ENCODE assay signal across 8 cellular contexts in the genomic region with DNA sequence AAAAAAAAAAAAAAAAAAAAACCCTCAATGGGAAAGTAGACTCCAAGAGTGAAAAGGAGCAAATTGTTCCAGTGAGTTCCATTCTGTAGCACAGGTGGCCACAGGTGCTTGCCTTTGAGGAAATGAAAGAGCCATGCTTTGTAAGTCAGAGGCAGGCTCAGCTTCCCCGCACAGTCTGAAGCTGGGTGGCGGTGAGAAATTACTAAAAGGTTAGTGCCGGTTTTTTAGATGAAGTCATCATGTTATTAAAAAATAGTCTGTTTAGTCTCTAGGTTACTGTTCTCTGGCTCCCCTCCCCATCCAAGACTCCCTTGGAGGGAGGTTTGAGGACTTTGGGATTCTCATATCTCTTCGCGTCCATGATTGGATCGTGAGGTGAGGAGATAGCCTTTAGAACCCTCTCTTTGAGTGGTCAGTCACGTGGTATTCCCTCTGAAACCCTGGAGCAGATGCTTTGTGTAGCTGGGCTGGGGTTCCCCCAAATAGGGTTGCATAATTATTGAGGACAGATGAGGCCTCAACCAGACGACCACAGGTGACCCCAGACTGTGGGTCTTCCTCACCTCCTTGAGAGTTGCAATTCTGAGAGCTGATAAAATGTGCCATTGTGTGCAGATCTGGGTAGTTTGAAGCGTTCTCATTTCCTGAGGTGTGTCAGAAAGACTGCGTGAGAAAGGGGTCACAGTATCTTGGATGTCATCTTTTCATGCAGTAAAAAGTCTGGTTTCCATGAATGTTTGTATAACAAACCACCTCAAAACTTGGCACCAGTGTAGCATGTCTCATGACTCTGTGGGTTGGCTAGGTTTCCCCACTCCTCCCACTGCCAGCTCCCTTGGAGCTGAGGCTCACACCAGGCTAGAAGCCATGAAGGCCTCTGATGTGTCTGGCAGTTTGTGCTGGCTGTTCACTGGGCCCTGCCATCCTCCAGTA. TPM values are rescaled to one million over a fixed set of nuclear protein-coding genes. Genes with fewer than 3 reads are reported as not detected.
DNase-seq lines count a peak whose midpoint lies in the region; ATAC-seq and TF ChIP-seq lines count a peak whose summit lies in the region.

No MANE protein-coding gene starts in this region.

- in situ Hi-C loops in transverse colon (cut with MboI; ENCODE audit: low pct_ligation_motif_present in 1 of 4, low pct_unique_long_range_greater_than_20kb in 1 of 4, low sequenced_read_pairs in 3 of 4): no loop called here

- H3K27ac ChIP-seq in BLaER1 treated with 17β-estradiol and CSF1 and Interleukin-3, amounts not matched to agents 10 nM and 100 nM: peak overlapping the region; percentile 15 to 97 (median 84); a peak in 18 of 22 replicates
- H3K27ac ChIP-seq in transverse colon: peak overlapping the region; percentile 81 to 89 (median 88)

- H3K4me2 ChIP-seq in BLaER1 treated with 17β-estradiol and CSF1 and Interleukin-3, amounts not matched to agents 10 nM and 100 nM: peak overlapping the region in 6 of 11 experiments; percentile 17 to 97 (median 94); a peak in 12 of 22 replicates

- peaks cover 8 to 69% (median 32%) of the 10 kb centered on the region in 11 experiments; a peak in 19 of 22 replicates for H3K36me3 ChIP-seq in BLaER1 treated with 17β-estradiol and CSF1 and Interleukin-3, amounts not matched to agents 10 nM and 100 nM
- H3K36me3 ChIP-seq in transverse colon: no peaks in the 10 kb centered on the region

- TF ChIP-seq CTCF in transverse colon (IDR thresholded peaks at IDR 0.05): no peak

- H3K4me1 ChIP-seq in BLaER1 treated with 17β-estradiol and CSF1 and Interleukin-3, amounts not matched to agents 10 nM and 100 nM: peaks cover 26 to 100% (median 95%) of the 10 kb centered on the region in 10 experiments
- peaks cover 48 to 80% (median 73%) of the 10 kb centered on the region in 4 donors for H3K4me1 ChIP-seq in transverse colon

- WGBS in transverse colon (ENCODE audit: low coverage in 1 of 2), 2 donors: 17 to 58% methylated on average over 2 to 10 of the region's 10 CpGs

- ATAC-seq in GM19452 (IDR thresholded peaks at IDR 0.05; ENCODE audit: unreplicated experiment): peak; percentile 48
- ATAC-seq in HG03520 (IDR thresholded peaks at IDR 0.05; ENCODE audit: unreplicated experiment): peak; percentile 62
- peak; percentile 50 to 54 for ATAC-seq in activated CD4-positive, CD25-positive, alpha-beta regulatory T cell treated with anti-CD3 and anti-CD28 coated beads, Interleukin-2, amount 50 U/mL, for 24 hours

- intact Hi-C loops in transverse colon (cut with DNase I; ENCODE audit: low total_unique reads): no loop called here

- peak overlapping the region in 1 of 11 experiments; percentile 30; a peak in 4 of 22 replicates for H3K9ac ChIP-seq in BLaER1 treated with 17β-estradiol and CSF1 and Interleukin-3, amounts not matched to agents 10 nM and 100 nM

- DNase-seq in dermis microvascular lymphatic vessel endothelial cell (ENCODE audit: low read depth in 2 of 2): peak; percentile 88 to 96
- DNase-seq in myocyte (ENCODE audit: low read depth): peak; percentile 94
- peak; percentile 52 for DNase-seq in transverse colon
- DNase-seq in SKM-1 treated with dmso at 0.1 percent for 144 hours (lab: John Stamatoyannopoulos, UW; ENCODE audit: unreplicated experiment): no peak

- H3K9me3 ChIP-seq in BLaER1 treated with 17β-estradiol and CSF1 and Interleukin-3, amounts not matched to agents 10 nM and 100 nM (replicated peaks in 1 of 11): no peaks in the 10 kb centered on the region
- no peaks in the 10 kb centered on the region for H3K9me3 ChIP-seq in transverse colon

- H3K27me3 ChIP-seq in BLaER1 treated with 17β-estradiol and CSF1 and Interleukin-3, amounts not matched to agents 10 nM and 100 nM: no peaks in the 10 kb centered on the region
- H3K27me3 ChIP-seq in transverse colon: no peaks in the 10 kb centered on the region

- TF ChIP-seq POLR2A in transverse colon (IDR thresholded peaks at IDR 0.05): no peak

- no peak overlapping the region for H3K4me3 ChIP-seq in BLaER1 treated with 17β-estradiol and CSF1 and Interleukin-3, amounts not matched to agents 10 nM and 100 nM
- H3K4me3 ChIP-seq in transverse colon: no peak overlapping the region

- TF ChIP-seq EP300 in transverse colon (IDR thresholded peaks at IDR 0.05; ENCODE audit: low read depth): no peak

- H4K20me1 ChIP-seq in BLaER1 treated with 17β-estradiol and CSF1 and Interleukin-3, amounts not matched to agents 10 nM and 100 nM: peaks cover 0 to 13% (median 0%) of the 10 kb centered on the region in 11 experiments; a peak in 1 of 22 replicates

RNA-seq across cellular contexts. Expression of a gene that starts 27.1 kb away (rescaled TPM):
- total RNA-seq in dermis microvascular lymphatic vessel endothelial cell: 43.0 and 48.0 TPM in 2 replicates
- 172 and 183 TPM in 2 replicates for total RNA-seq in myocyte
- 86.7 TPM for polyA plus RNA-seq in myocyte (2012)
- total RNA-seq in transverse colon: 100 to 1,000 TPM in 3 of 4 donors, 10 to 100 TPM in 1; 74.0 to 160 (median 143) TPM

RNA-seq across cellular contexts. Expression of a gene that starts 51.5 kb away (rescaled TPM):
- total RNA-seq in dermis microvascular lymphatic vessel endothelial cell (45.3 and 66.4 TPM in 2 replicates), myocyte (338 and 363 TPM in 2 replicates), transverse colon (100 to 1,000 TPM; 226 to 303 (median 254) TPM)
- 123 TPM for polyA plus RNA-seq in myocyte (2012)

RNA-seq across cellular contexts. Expression of a gene that starts 59.8 kb away (rescaled TPM):
- total RNA-seq in dermis microvascular lymphatic vessel endothelial cell: 25.0 and 54.0 TPM in 2 replicates
- 118 and 123 TPM in 2 replicates for total RNA-seq in myocyte
- 85.8 TPM for polyA plus RNA-seq in myocyte (2012)
- total RNA-seq in transverse colon: 100 to 1,000 TPM in 1 of 4 donors, 10 to 100 TPM in 3; 41.1 to 202 (median 42.3) TPM
